In genomic region chr12:87687362-87687761, GRCh38 we compare ENCODE assay signal across 12 cellular contexts.
A peak's percentile ranks its signal among the peaks of the same experiment; 100 is the strongest.
DNase-seq lines count a peak whose midpoint lies in the region; TF ChIP-seq lines count a peak whose summit lies in the region.
"Had no signal": no experiment of that assay in that cellular context is flagged by ENCODE, and none has a peak within 500 bp of the region (broad histone marks: within the 10 kb centered on the region; RNA-seq: fewer than 3 reads in every experiment).

No MANE protein-coding gene starts in this region.

- H3K79me2 ChIP-seq in mammary epithelial cell (ENCODE audit: insufficient read depth, low read length): no peaks in the 10 kb centered on the region

- intact Hi-C loops in mammary epithelial cell (cut with micrococcal nuclease) (no loop called here), testis (cut with DNase I; ENCODE audit: low total_unique reads) (no loop called here)

- H3K9ac ChIP-seq in mammary epithelial cell (ENCODE audit: insufficient read depth, low read length): no peak overlapping the region

- H3K36me3 ChIP-seq in cardiac muscle cell: no peaks in the 10 kb centered on the region
- H3K36me3 ChIP-seq in right atrium auricular region: no peaks in the 10 kb centered on the region
- H3K36me3 ChIP-seq in mammary epithelial cell (ENCODE audit: insufficient read depth, low read length): no peaks in the 10 kb centered on the region
- H3K36me3 ChIP-seq in testis (ENCODE audit: low read depth, missing control alignments): no peaks in the 10 kb centered on the region

- no peak overlapping the region for H3K27ac ChIP-seq in cardiac muscle cell
- no peak overlapping the region for H3K27ac ChIP-seq in right atrium auricular region
- H3K27ac ChIP-seq in mammary epithelial cell (ENCODE audit: insufficient read depth, low read depth, low read length): no peak overlapping the region
- H3K27ac ChIP-seq in testis: no peak overlapping the region
- no peak overlapping the region for H3K27ac ChIP-seq in substantia nigra (ENCODE audit: low read depth, low read length, poor library complexity, severe bottlenecking)

- DNase-seq in cardiac muscle cell (ENCODE audit: low read depth in 1 of 2, low spot score in 1 of 2): peak; percentile 30 to 87
- no peak for DNase-seq in right atrium auricular region (ENCODE audit: low spot score)
- no peak for DNase-seq in mammary epithelial cell
- DNase-seq in kidney tubule cell (ENCODE audit: low spot score): peak; percentile 88
- DNase-seq in testis: peak; percentile 52
- no peak for DNase-seq in NCI-H1092 (lab: John Stamatoyannopoulos, UW)
- no peak for DNase-seq in substantia nigra (lab: John Stamatoyannopoulos, UW)
- no peak for DNase-seq in GM13977 (ENCODE audit: low spot score)
- DNase-seq: 8988T, activated T-cell treated with anti-CD3 and anti-CD28 coated beads for 4 hours, NCI-H2171 had no signal

- H3K4me2 ChIP-seq in mammary epithelial cell (ENCODE audit: insufficient read depth, low read depth, low read length): peak overlapping the region; percentile 41

- dilution Hi-C loops in mammary epithelial cell (cut with HindIII; ENCODE audit: low sequenced_read_pairs): no loop called here

- TF ChIP-seq CTCF in cardiac muscle cell (IDR thresholded peaks at IDR 0.05; ENCODE audit: low read depth, low read length): no peak
- TF ChIP-seq CTCF in right atrium auricular region (IDR thresholded peaks at IDR 0.05): no peak
- TF ChIP-seq CTCF in mammary epithelial cell (conservative IDR thresholded peaks at IDR 0.05 in 1 of 2, IDR thresholded peaks at IDR 0.05 in 1 of 2; ENCODE audit: extremely low read depth in 1 of 2, insufficient read depth in 1 of 2, low read depth in 1 of 2, low read length in 2 of 2): no peak
- no peak for TF ChIP-seq CTCF in testis (IDR thresholded peaks at IDR 0.05)
- no peak for TF ChIP-seq CTCF in GM13977 (IDR thresholded peaks at IDR 0.05; ENCODE audit: extremely low read depth, insufficient read depth, missing control alignments)

- CTCF ChIA-PET in mammary epithelial cell (lab: Charles Lee; ENCODE audit: low non-redundant PET): no interaction called here

- TF ChIP-seq POLR2A in testis (IDR thresholded peaks at IDR 0.05): no peak

- H3K4me1 ChIP-seq in cardiac muscle cell (ENCODE audit: low read depth) (no peaks in the 10 kb centered on the region), right atrium auricular region (no peaks in the 10 kb centered on the region), mammary epithelial cell (ENCODE audit: insufficient read depth, low read length) (peaks cover 5% of the 10 kb centered on the region), testis (no peaks in the 10 kb centered on the region)

- H2AFZ ChIP-seq in mammary epithelial cell (ENCODE audit: low read depth, low read length): peak overlapping the region; percentile 53

- no peaks in the 10 kb centered on the region for H4K20me1 ChIP-seq in mammary epithelial cell (ENCODE audit: insufficient read depth, low read length)

- no peaks in the 10 kb centered on the region for H3K27me3 ChIP-seq in cardiac muscle cell
- H3K27me3 ChIP-seq in right atrium auricular region: no peaks in the 10 kb centered on the region
- H3K27me3 ChIP-seq in mammary epithelial cell (ENCODE audit: insufficient read depth, low read length): no peaks in the 10 kb centered on the region
- H3K27me3 ChIP-seq in testis: no peaks in the 10 kb centered on the region

- BruUV-seq in mammary epithelial cell (replicated peaks; lab: Mats Ljungman, UMichigan): no TSS peak

- H3K9me3 ChIP-seq in cardiac muscle cell (ENCODE audit: low read depth): no peaks in the 10 kb centered on the region
- no peaks in the 10 kb centered on the region for H3K9me3 ChIP-seq in right atrium auricular region
- H3K9me3 ChIP-seq in mammary epithelial cell (replicated peaks; ENCODE audit: insufficient read depth, low read length): no peaks in the 10 kb centered on the region
- no peaks in the 10 kb centered on the region for H3K9me3 ChIP-seq in testis

- H3K4me3 ChIP-seq in cardiac muscle cell (no peak overlapping the region), right atrium auricular region (no peak overlapping the region), mammary epithelial cell (replicated peaks in 1 of 3; ENCODE audit: insufficient read depth in 1 of 3, low read depth in 2 of 3, low read length in 3 of 3) (no peak overlapping the region), testis (no peak overlapping the region)
- H3K4me3 ChIP-seq: K562 had no signal

- 21% methylated on average over 6 of the region's 6 CpGs for WGBS in mammary epithelial cell (ENCODE audit: low coverage, missing lambda C conversion rate)
- WGBS in testis, 2 donors: 2 to 6% methylated on average over 6 of the region's 6 CpGs

- in situ Hi-C loops in mammary epithelial cell (cut with MboI; ENCODE audit: low sequenced_read_pairs in 2 of 2) (no loop called here), GM13977 (cut with MboI; ENCODE audit: low pct_unique_long_range_greater_than_20kb, low sequenced_read_pairs, unreplicated experiment) (no loop called here)

Comparison
In these comparisons a context has a peak if more than half of its experiments do, and no peak if none do; other contexts are left out.
1. DNase-seq: peak in cardiac muscle cell (2 of 2), kidney tubule cell (single experiment) and testis (single experiment); none in right atrium auricular region (single experiment), mammary epithelial cell (single experiment), NCI-H1092 (single experiment), substantia nigra (0 of 49) and GM13977 (single experiment).